Comparison of ENCODE assay signal across 23 cellular contexts in genomic region chr11:94031625-94032024, GRCh38. TPM values are rescaled to one million over a fixed set of nuclear protein-coding genes. Genes with fewer than 3 reads are reported as not detected.
"Had no signal": no experiment of that assay in that cellular context is flagged by ENCODE, and none has a peak within 500 bp of the region (broad histone marks: within the 10 kb centered on the region; RNA-seq: fewer than 3 reads in every experiment).

No MANE protein-coding gene starts in this region.

- H3K36me3 ChIP-seq: ascending aorta had no signal

- H3K4me3 ChIP-seq: ascending aorta had no signal

- ATAC-seq: activated naive CD4-positive, alpha-beta T cell treated with anti-CD3 and anti-CD28 coated beads, Interleukin-2, amount 50 U/mL, for 72 hours; activated naive CD8-positive, alpha-beta T cell treated with anti-CD3 and anti-CD28 coated beads, Interleukin-2, amount 50 U/mL, for 24 hours; activated T-cell treated with anti-CD3 and anti-CD28 coated beads, Interleukin-2, amount 50 U/mL, for 4 hours; WTC11 had no signal

- H3K9me3 ChIP-seq: ascending aorta had no signal

- H3K27ac ChIP-seq: ascending aorta had no signal

- H3K27me3 ChIP-seq: ascending aorta had no signal

- DNase-seq: activated CD4-positive, alpha-beta memory T cell treated with anti-CD3 and anti-CD28 coated beads for 36 hours; activated CD4-positive, alpha-beta T cell treated with anti-CD3 and anti-CD28 coated beads for 48 hours; activated CD4-positive, CD25-positive, alpha-beta regulatory T cell treated with anti-CD3 and anti-CD28 coated beads, Interleukin-2, amount 50 U/mL, for 72 hours; activated CD8-positive, alpha-beta memory T cell treated with anti-CD3 and anti-CD28 coated beads for 24 hours; activated effector memory CD4-positive, alpha-beta T cell treated with anti-CD3 and anti-CD28 coated beads, Interleukin-2, amount 50 U/mL, for 16 hours; activated naive CD4-positive, alpha-beta T cell treated with Interleukin-2 at 50 U/mL for 16 hours; activated naive CD8-positive, alpha-beta T cell treated with anti-CD3 and anti-CD28 coated beads, Interleukin-2, amount 50 U/mL, for 24 hours; activated T-cell treated with anti-CD3 and anti-CD28 coated beads, Interleukin-2, amount 50 U/mL, for 4 hours; amniotic stem cell; KG1; NCI-H1092; NCI-H1417; NCI-H1930; NCI-H446; NCI-H748 treated with DMSO at 0.1 percent for 48 hours; SHP77 treated with DMSO at 0.1 percent for 48 hours had no signal

- H3K4me1 ChIP-seq: ascending aorta had no signal

RNA-seq across cellular contexts. Expression of gene HEPHL1, which starts 10.5 kb away (rescaled TPM):
- total RNA-seq: activated CD4-positive, alpha-beta memory T cell treated with anti-CD3 and anti-CD28 coated beads for 36 hours; activated naive CD4-positive, alpha-beta T cell treated with anti-CD3 and anti-CD28 coated beads, Interleukin-2, amount 50 U/mL, for 72 hours; activated T-cell treated with anti-CD3 and anti-CD28 coated beads, Interleukin-2, amount 50 U/mL, for 4 hours; ascending aorta; MCF 10A; OCI-LY7; RPMI7951; SK-MEL-5 had no signal
